20 cellular contexts compared by ENCODE assay signal in genomic region chr5:10634056-10634455, GRCh38.
DNase-seq lines count a peak whose midpoint lies in the region; ATAC-seq, FAIRE-seq and TF ChIP-seq lines count a peak whose summit lies in the region.
"Had no signal": no experiment of that assay in that cellular context is flagged by ENCODE, and none has a peak within 500 bp of the region (broad histone marks: within the 10 kb centered on the region; RNA-seq: fewer than 3 reads in every experiment).

No MANE protein-coding gene starts in this region.

- no peak for TF ChIP-seq CTCF in DOHH2 (IDR thresholded peaks at IDR 0.05; ENCODE audit: low read depth, low read length, poor library complexity, severe bottlenecking)
- TF ChIP-seq CTCF in endothelial cell of umbilical vein (IDR thresholded peaks at IDR 0.05; ENCODE audit: extremely low read depth in 1 of 2, insufficient read depth in 1 of 2, low read depth in 1 of 2, low read length in 2 of 2) = no peak
- no peak for TF ChIP-seq CTCF in gastroesophageal sphincter (IDR thresholded peaks at IDR 0.05)

- H3K4me3 Mint-ChIP-seq in T-helper 2 cell treated with Interferon-gamma antibody and Interleukin-4, amounts not matched to agents 5 μg/mL and 100 μg/mL, for 36 hours = peak overlapping the region; percentile 74

- H3K36me3 ChIP-seq in BLaER1 treated with 17β-estradiol and CSF1 and Interleukin-3, amounts not matched to agents 10 nM and 100 nM = peaks cover 0 to 39% (median 13%) of the 10 kb centered on the region in 11 experiments; a peak in 16 of 22 replicates
- H3K36me3 ChIP-seq in DOHH2 (ENCODE audit: control insufficient read depth, low read length) (no peaks in the 10 kb centered on the region), endothelial cell of umbilical vein (ENCODE audit: control insufficient read depth in 2 of 2, extremely low read depth in 1 of 2, insufficient read depth in 2 of 2, low read length in 2 of 2) (no peaks in the 10 kb centered on the region), gastroesophageal sphincter (no peaks in the 10 kb centered on the region)
- H3K36me3 ChIP-seq: HAP-1, vagina had no signal

- peaks cover 10% of the 10 kb centered on the region for H3K9me3 Mint-ChIP-seq in T-helper 2 cell treated with Interferon-gamma antibody and Interleukin-4, amounts not matched to agents 5 μg/mL and 100 μg/mL, for 36 hours

- peak overlapping the region; percentile 74 to 94 (median 90) for H3K4me2 ChIP-seq in BLaER1 treated with 17β-estradiol and CSF1 and Interleukin-3, amounts not matched to agents 10 nM and 100 nM
- H3K4me2 ChIP-seq in DOHH2 (ENCODE audit: low read length) (peak overlapping the region; percentile 82), endothelial cell of umbilical vein (ENCODE audit: insufficient read depth, low read length) (no peak overlapping the region)
- H3K4me2 ChIP-seq: smooth muscle cell had no signal

- intact Hi-C loops in endothelial cell of umbilical vein (cut with micrococcal nuclease) = no loop called here

- H3K79me2 ChIP-seq in DOHH2 (ENCODE audit: control insufficient read depth, low read length) = no peaks in the 10 kb centered on the region
- H3K79me2 ChIP-seq in endothelial cell of umbilical vein (ENCODE audit: control insufficient read depth, insufficient read depth, low read length) = no peaks in the 10 kb centered on the region
- H3K79me2 ChIP-seq: parathyroid adenoma had no signal

- H3K4me3 ChIP-seq in BLaER1 treated with 17β-estradiol and CSF1 and Interleukin-3, amounts not matched to agents 10 nM and 100 nM = peak overlapping the region in 3 of 10 experiments; percentile 12 to 34 (median 13); a peak in 3 of 20 replicates
- H3K4me3 ChIP-seq in DOHH2 (ENCODE audit: low read length) (peak overlapping the region; percentile 60), endothelial cell of umbilical vein (replicated peaks in 1 of 3; ENCODE audit: insufficient read depth in 1 of 3, low read depth in 1 of 3, low read length in 3 of 3) (no peak overlapping the region), gastroesophageal sphincter (no peak overlapping the region)
- H3K4me3 ChIP-seq: HAP-1, smooth muscle cell, vagina had no signal

- H3K9ac ChIP-seq in BLaER1 treated with 17β-estradiol and CSF1 and Interleukin-3, amounts not matched to agents 10 nM and 100 nM = peak overlapping the region in 9 of 11 experiments; percentile 8 to 67 (median 42); a peak in 13 of 22 replicates
- no peak overlapping the region for H3K9ac ChIP-seq in endothelial cell of umbilical vein (replicated peaks; ENCODE audit: extremely low read depth, insufficient read depth, low read length)
- H3K9ac ChIP-seq: parathyroid adenoma had no signal

- no peak overlapping the region for H2AFZ ChIP-seq in endothelial cell of umbilical vein (ENCODE audit: low read depth, low read length)
- H2AFZ ChIP-seq: parathyroid adenoma had no signal

- H3K27me3 Mint-ChIP-seq in T-helper 2 cell treated with Interferon-gamma antibody and Interleukin-4, amounts not matched to agents 5 μg/mL and 100 μg/mL, for 36 hours (ENCODE audit: low read depth) = no peaks in the 10 kb centered on the region

- ATAC-seq in gastroesophageal sphincter = no peak
- no peak for ATAC-seq in HG03354 (IDR thresholded peaks at IDR 0.05; ENCODE audit: poor library complexity, severe bottlenecking, unreplicated experiment)

- POLR2A ChIA-PET in endothelial cell of umbilical vein (lab: Charles Lee) = no interaction called here

- H3K27ac Mint-ChIP-seq in T-helper 2 cell treated with Interferon-gamma antibody and Interleukin-4, amounts not matched to agents 5 μg/mL and 100 μg/mL, for 36 hours = peak overlapping the region; percentile 94

- BruUV-seq in endothelial cell of umbilical vein (replicated peaks; lab: Mats Ljungman, UMichigan) = no TSS peak

- peaks cover 14% of the 10 kb centered on the region for H3K36me3 Mint-ChIP-seq in T-helper 2 cell treated with Interferon-gamma antibody and Interleukin-4, amounts not matched to agents 5 μg/mL and 100 μg/mL, for 36 hours (ENCODE audit: low read depth)

- peaks cover 0 to 19% (median 14%) of the 10 kb centered on the region in 11 experiments; a peak in 16 of 22 replicates for H3K9me3 ChIP-seq in BLaER1 treated with 17β-estradiol and CSF1 and Interleukin-3, amounts not matched to agents 10 nM and 100 nM (replicated peaks in 1 of 11)
- H3K9me3 ChIP-seq in DOHH2 (ENCODE audit: control insufficient read depth, insufficient read depth, low read length) (peaks cover 9% of the 10 kb centered on the region; the same call in 1 of the 2 replicates), endothelial cell of umbilical vein (replicated peaks; ENCODE audit: control insufficient read depth, insufficient read depth, low read length) (no peaks in the 10 kb centered on the region), gastroesophageal sphincter (no peaks in the 10 kb centered on the region)
- H3K9me3 ChIP-seq: HAP-1, vagina had no signal

- H3F3A ChIP-seq in DOHH2 (ENCODE audit: control insufficient read depth, insufficient read depth) = peaks cover 34% of the 10 kb centered on the region

- DNase-seq in T-helper 2 cell treated with Interferon-gamma antibody and Interleukin-4, amounts not matched to agents 5 μg/mL and 100 μg/mL, for 36 hours (ENCODE audit: low spot score) = no peak
- DNase-seq in endothelial cell of umbilical vein (ENCODE audit: low read depth, low spot score) = no peak
- no peak for DNase-seq in SW480 (ENCODE audit: low spot score)
- DNase-seq in T-helper 9 cell = no peak
- DNase-seq: AML-193, aorta, midbrain, NCI-H1417, NCI-H226 had no signal

- H3K4me1 ChIP-seq in BLaER1 treated with 17β-estradiol and CSF1 and Interleukin-3, amounts not matched to agents 10 nM and 100 nM = peaks cover 61 to 83% (median 79%) of the 10 kb centered on the region in 10 experiments
- H3K4me1 ChIP-seq in DOHH2 (ENCODE audit: control insufficient read depth, low read length) (peaks cover 65% of the 10 kb centered on the region), endothelial cell of umbilical vein (ENCODE audit: control insufficient read depth, extremely low read depth, insufficient read depth, low read length) (peaks cover 18% of the 10 kb centered on the region), gastroesophageal sphincter (no peaks in the 10 kb centered on the region)
- H3K4me1 ChIP-seq: HAP-1, parathyroid adenoma had no signal

- H3K9me1 ChIP-seq in endothelial cell of umbilical vein (replicated peaks; ENCODE audit: control insufficient read depth, extremely low read depth, insufficient read depth, low read length) = no peaks in the 10 kb centered on the region

- 70 to 74% methylated on average over 2 to 4 of the region's 4 CpGs for WGBS in gastroesophageal sphincter (ENCODE audit: low coverage in 1 of 2), 2 donors

- peaks cover 0 to 66% (median 9%) of the 10 kb centered on the region in 11 experiments; a peak in 10 of 22 replicates for H4K20me1 ChIP-seq in BLaER1 treated with 17β-estradiol and CSF1 and Interleukin-3, amounts not matched to agents 10 nM and 100 nM
- H4K20me1 ChIP-seq in DOHH2 (ENCODE audit: control insufficient read depth, insufficient read depth, low read depth, low read length) = no peaks in the 10 kb centered on the region
- no peaks in the 10 kb centered on the region for H4K20me1 ChIP-seq in endothelial cell of umbilical vein (replicated peaks; ENCODE audit: control insufficient read depth, extremely low read depth, insufficient read depth, low read length)

- TF ChIP-seq POLR2A in endothelial cell of umbilical vein (IDR thresholded peaks at IDR 0.05; ENCODE audit: low read depth, low read length) (no peak), gastroesophageal sphincter (IDR thresholded peaks at IDR 0.05) (no peak)

- FAIRE-seq in endothelial cell of umbilical vein (lab: Jason Lieb, UNC) = no peak
- FAIRE-seq: colon, islet of Langerhans had no signal

- H3K27ac ChIP-seq in BLaER1 treated with 17β-estradiol and CSF1 and Interleukin-3, amounts not matched to agents 10 nM and 100 nM = peak overlapping the region in 10 of 11 experiments; percentile 26 to 88 (median 70); a peak in 18 of 22 replicates
- H3K27ac ChIP-seq in DOHH2 (ENCODE audit: low read depth, low read length) (peak overlapping the region; percentile 62), endothelial cell of umbilical vein (ENCODE audit: insufficient read depth, low read depth, low read length) (peak overlapping the region; percentile 59), gastroesophageal sphincter (no peak overlapping the region)
- H3K27ac ChIP-seq: epithelial cell of prostate, parathyroid adenoma, vagina had no signal

- H3K27me3 ChIP-seq in BLaER1 treated with 17β-estradiol and CSF1 and Interleukin-3, amounts not matched to agents 10 nM and 100 nM = no peaks in the 10 kb centered on the region
- peaks cover 4% of the 10 kb centered on the region; the same call in 1 of the 2 replicates for H3K27me3 ChIP-seq in DOHH2 (ENCODE audit: control insufficient read depth, low read length)
- H3K27me3 ChIP-seq in endothelial cell of umbilical vein (ENCODE audit: control insufficient read depth in 2 of 2, insufficient read depth in 2 of 2, low read length in 2 of 2) = no peaks in the 10 kb centered on the region
- peaks cover 74% of the 10 kb centered on the region for H3K27me3 ChIP-seq in gastroesophageal sphincter
- H3K27me3 ChIP-seq: vagina had no signal

- CTCF ChIA-PET in endothelial cell of umbilical vein (lab: Charles Lee) = interaction anchor here (1.0 to 1.5 kb wide), 8 partner anchors 10 to 193 kb away, joined by 3 to 10 read pairs (median 3); no protein-coding TSS in a partner anchor

- no peaks in the 10 kb centered on the region for H3K9me2 ChIP-seq in DOHH2 (replicated peaks; ENCODE audit: control insufficient read depth, low read length)

- peaks cover 58% of the 10 kb centered on the region for H3K4me1 Mint-ChIP-seq in T-helper 2 cell treated with Interferon-gamma antibody and Interleukin-4, amounts not matched to agents 5 μg/mL and 100 μg/mL, for 36 hours (ENCODE audit: low read depth)

- dilution Hi-C loops in endothelial cell of umbilical vein (cut with MboI; ENCODE audit: extremely low pct_ligation_motif_present, low sequenced_read_pairs) = no loop called here

- TF ChIP-seq EP300 in gastroesophageal sphincter (IDR thresholded peaks at IDR 0.05) = no peak

TF ChIP-seq in endothelial cell of umbilical vein, 7 proteins besides CTCF, POLR2A, EP300 and RAD21:
- TF ChIP-seq JUN (IDR thresholded peaks at IDR 0.05; ENCODE audit: borderline replicate concordance, insufficient read depth, insufficient read length, low read depth) (no peak), GATA2 (IDR thresholded peaks at IDR 0.05; ENCODE audit: insufficient read depth, insufficient read length, low read depth, low read length) (no peak), POLR2AphosphoS5 (IDR thresholded peaks at IDR 0.05; ENCODE audit: insufficient read depth, low read depth, low read length) (no peak), MYC (IDR thresholded peaks at IDR 0.05; ENCODE audit: low read depth, low read length) (no peak), EZH2 (IDR thresholded peaks at IDR 0.05; ENCODE audit: borderline replicate concordance, low read depth, low read length, severe bottlenecking) (no peak)

Comparison
In these comparisons a context has a peak if more than half of its experiments do, and no peak if none do; other contexts are left out.
1. H3K27ac ChIP-seq: peak in BLaER1 treated with 17β-estradiol and CSF1 and Interleukin-3, amounts not matched to agents 10 nM and 100 nM (10 of 11), DOHH2 (single experiment) and endothelial cell of umbilical vein (single experiment); none in gastroesophageal sphincter (0 of 4).